ENCODE assay signal across 20 cellular contexts in genomic region chr9:128459011-128459410, GRCh38. TPM values are rescaled to one million over a fixed set of nuclear protein-coding genes. Genes with fewer than 3 reads are reported as not detected.
DNase-seq lines count a peak whose midpoint lies in the region; ATAC-seq, FAIRE-seq and TF ChIP-seq lines count a peak whose summit lies in the region.
"Had no signal": no experiment of that assay in that cellular context is flagged by ENCODE, and none has a peak within 500 bp of the region (broad histone marks: within the 10 kb centered on the region; RNA-seq: fewer than 3 reads in every experiment).

No MANE protein-coding gene starts in this region.

- peaks cover 14% of the 10 kb centered on the region for H3K4me1 Mint-ChIP-seq in T-helper 2 cell treated with Interferon-gamma antibody and Interleukin-4, amounts not matched to agents 5 μg/mL and 100 μg/mL, for 36 hours (ENCODE audit: low read depth)
- peaks cover 10 to 29% (median 11%) of the 10 kb centered on the region in 3 donors for H3K4me1 Mint-ChIP-seq in CD8-positive, alpha-beta memory T cell
- peaks cover 2% of the 10 kb centered on the region for H3K4me1 Mint-ChIP-seq in astrocyte (ENCODE audit: low read depth, unreplicated experiment)

- no peak overlapping the region for H3K4me3 ChIP-seq in CD8-positive, alpha-beta memory T cell (ENCODE audit: low read length)
- no peak overlapping the region for H3K4me3 ChIP-seq in astrocyte (ENCODE audit: insufficient read depth, low read depth, low read length)
- no peak overlapping the region for H3K4me3 ChIP-seq in mesenchymal stem cell (ENCODE audit: insufficient read depth in 1 of 2, low read depth in 1 of 2, low read length in 2 of 2)
- H3K4me3 ChIP-seq in left lung = no peak overlapping the region

- peaks cover 21% of the 10 kb centered on the region for H3K36me3 Mint-ChIP-seq in T-helper 2 cell treated with Interferon-gamma antibody and Interleukin-4, amounts not matched to agents 5 μg/mL and 100 μg/mL, for 36 hours (ENCODE audit: low read depth)
- H3K36me3 Mint-ChIP-seq in CD8-positive, alpha-beta memory T cell = peaks cover 0 to 43% (median 9%) of the 10 kb centered on the region in 3 donors
- H3K36me3 Mint-ChIP-seq in astrocyte (ENCODE audit: low read depth, unreplicated experiment) = peaks cover 18% of the 10 kb centered on the region

- H3K27me3 ChIP-seq in CD8-positive, alpha-beta memory T cell (ENCODE audit: insufficient read depth, low read length, poor library complexity, severe bottlenecking) = no peaks in the 10 kb centered on the region
- H3K27me3 ChIP-seq in astrocyte (ENCODE audit: insufficient read depth, low read length) (no peaks in the 10 kb centered on the region), mesenchymal stem cell (ENCODE audit: control insufficient read depth in 1 of 2, insufficient read depth in 1 of 2, low read length in 2 of 2) (no peaks in the 10 kb centered on the region), foreskin keratinocyte (no peaks in the 10 kb centered on the region), left lung (no peaks in the 10 kb centered on the region)

- H2BK5ac ChIP-seq in mesenchymal stem cell (ENCODE audit: low read depth, low read length, poor library complexity, severe bottlenecking) = no peak overlapping the region

- H3K27ac Mint-ChIP-seq in T-helper 2 cell treated with Interferon-gamma antibody and Interleukin-4, amounts not matched to agents 5 μg/mL and 100 μg/mL, for 36 hours = no peak overlapping the region
- peak overlapping the region in 4 of 8 donors; percentile 27 to 91 (median 42) for H3K27ac Mint-ChIP-seq in CD8-positive, alpha-beta memory T cell
- H3K27ac Mint-ChIP-seq in astrocyte (ENCODE audit: unreplicated experiment) = no peak overlapping the region

- H4K20me1 ChIP-seq in astrocyte (ENCODE audit: insufficient read depth, low read length) = peaks cover 23% of the 10 kb centered on the region

- no peak overlapping the region for H3K27ac ChIP-seq in CD8-positive, alpha-beta memory T cell (ENCODE audit: low read depth, low read length)
- H3K27ac ChIP-seq in astrocyte (ENCODE audit: low read depth, low read length) (no peak overlapping the region), mesenchymal stem cell (ENCODE audit: low read length, poor library complexity, severe bottlenecking) (no peak overlapping the region), foreskin keratinocyte (no peak overlapping the region), left lung (no peak overlapping the region)
- H3K27ac ChIP-seq: KMS-11 had no signal

- no peak overlapping the region for H2BK120ac ChIP-seq in mesenchymal stem cell (ENCODE audit: low read depth, low read length)

- no peak for ATAC-seq in foreskin keratinocyte
- ATAC-seq in left lung = no peak
- ATAC-seq: HepG2, Panc1 had no signal

- POLR2A ChIA-PET in CD8-positive, alpha-beta memory T cell (lab: Charles Lee) = no interaction called here

- H3K9ac ChIP-seq in astrocyte (ENCODE audit: low read length) (no peak overlapping the region), mesenchymal stem cell (ENCODE audit: low read length) (no peak overlapping the region)
- H3K9ac ChIP-seq: KMS-11 had no signal

- H2AK5ac ChIP-seq in mesenchymal stem cell (ENCODE audit: low read length, severe bottlenecking) = no peak overlapping the region

- no peak overlapping the region for H3K18ac ChIP-seq in mesenchymal stem cell (ENCODE audit: low read depth in 1 of 2, low read length in 2 of 2)

- CTCF ChIA-PET in CD8-positive, alpha-beta memory T cell (lab: Charles Lee) = interaction anchor here (1.2 to 2.1 kb wide), 2 partner anchors 21 to 97 kb away, joined by 3 to 8 read pairs; no protein-coding TSS in a partner anchor

- intact Hi-C loops in left lung (cut with DNase I) = no loop called here

- peaks cover 32% of the 10 kb centered on the region for H3K79me2 ChIP-seq in astrocyte (ENCODE audit: insufficient read depth, low read length)

- peak overlapping the region; percentile 7 for H3K4me3 Mint-ChIP-seq in T-helper 2 cell treated with Interferon-gamma antibody and Interleukin-4, amounts not matched to agents 5 μg/mL and 100 μg/mL, for 36 hours
- peak overlapping the region in 4 of 7 donors; percentile 25 to 83 (median 54) for H3K4me3 Mint-ChIP-seq in CD8-positive, alpha-beta memory T cell
- peak overlapping the region; percentile 11 for H3K4me3 Mint-ChIP-seq in astrocyte (ENCODE audit: unreplicated experiment)

- peak overlapping the region; percentile 20 for H4K91ac ChIP-seq in mesenchymal stem cell (ENCODE audit: low read length)

- no peak for TF ChIP-seq CTCF in astrocyte (IDR thresholded peaks at IDR 0.05; ENCODE audit: insufficient read depth, low read depth, low read length)
- no peak for TF ChIP-seq CTCF in foreskin keratinocyte (conservative IDR thresholded peaks at IDR 0.05)
- no peak for TF ChIP-seq CTCF in left lung (IDR thresholded peaks at IDR 0.05)

- 93% methylated on average over 3 of the region's 3 CpGs for WGBS in mesenchymal stem cell

- H3K79me1 ChIP-seq in mesenchymal stem cell (replicated peaks; ENCODE audit: low read length, poor library complexity, severe bottlenecking) = peaks cover 30% of the 10 kb centered on the region

- FAIRE-seq in astrocyte (lab: Jason Lieb, UNC) = no peak
- FAIRE-seq: HepG2 had no signal

- no peak overlapping the region for H2BK15ac ChIP-seq in mesenchymal stem cell (ENCODE audit: low read depth, poor library complexity, severe bottlenecking)

- no peaks in the 10 kb centered on the region for H3K27me3 Mint-ChIP-seq in T-helper 2 cell treated with Interferon-gamma antibody and Interleukin-4, amounts not matched to agents 5 μg/mL and 100 μg/mL, for 36 hours (ENCODE audit: low read depth)
- peaks cover 0 to 3% of the 10 kb centered on the region in 2 donors for H3K27me3 Mint-ChIP-seq in CD8-positive, alpha-beta memory T cell
- H3K27me3 Mint-ChIP-seq in astrocyte (ENCODE audit: low read depth, unreplicated experiment) = no peaks in the 10 kb centered on the region

- H2AFZ ChIP-seq in astrocyte (ENCODE audit: low read depth, low read length) = no peak overlapping the region
- no peak overlapping the region for H2AFZ ChIP-seq in mesenchymal stem cell (ENCODE audit: low read depth, low read length)

- H3K9me3 Mint-ChIP-seq in T-helper 2 cell treated with Interferon-gamma antibody and Interleukin-4, amounts not matched to agents 5 μg/mL and 100 μg/mL, for 36 hours = no peaks in the 10 kb centered on the region
- no peaks in the 10 kb centered on the region for H3K9me3 Mint-ChIP-seq in CD8-positive, alpha-beta memory T cell
- H3K9me3 Mint-ChIP-seq in astrocyte (ENCODE audit: unreplicated experiment) = peaks cover 1% of the 10 kb centered on the region

- H4K8ac ChIP-seq in mesenchymal stem cell (ENCODE audit: low read length) = no peak overlapping the region

- peaks cover 15% of the 10 kb centered on the region for H3K36me3 ChIP-seq in CD8-positive, alpha-beta memory T cell (ENCODE audit: insufficient read depth, low read length)
- H3K36me3 ChIP-seq in astrocyte (ENCODE audit: insufficient read depth, low read length) = peaks cover 17% of the 10 kb centered on the region
- H3K36me3 ChIP-seq in mesenchymal stem cell (ENCODE audit: control insufficient read depth in 1 of 2, insufficient read depth in 2 of 2, low read depth in 1 of 2, low read length in 2 of 2) = peaks cover 28 to 37% of the 10 kb centered on the region in 2 experiments
- peaks cover 0 to 47% of the 10 kb centered on the region in 2 donors for H3K36me3 ChIP-seq in left lung

- H3K9me3 ChIP-seq in CD8-positive, alpha-beta memory T cell (ENCODE audit: low read length) = no peaks in the 10 kb centered on the region
- H3K9me3 ChIP-seq in astrocyte (ENCODE audit: insufficient read depth, low read depth, low read length) = no peaks in the 10 kb centered on the region
- no peaks in the 10 kb centered on the region for H3K9me3 ChIP-seq in mesenchymal stem cell (ENCODE audit: control insufficient read depth, low read length)
- H3K9me3 ChIP-seq in left lung = no peaks in the 10 kb centered on the region

- H2BK12ac ChIP-seq in mesenchymal stem cell (ENCODE audit: low read length in 2 of 2) = no peak overlapping the region

- DNase-seq in T-helper 2 cell treated with Interferon-gamma antibody and Interleukin-4, amounts not matched to agents 5 μg/mL and 100 μg/mL, for 36 hours (ENCODE audit: low spot score) = no peak
- no peak for DNase-seq in T-helper 2 cell
- no peak for DNase-seq in CD8-positive, alpha-beta memory T cell
- no peak for DNase-seq in astrocyte (ENCODE audit: low read depth)
- DNase-seq in mesenchymal stem cell = no peak
- no peak for DNase-seq in foreskin keratinocyte
- no peak for DNase-seq in left lung
- DNase-seq in cortex of kidney (lab: John Stamatoyannopoulos, UW) = no peak
- DNase-seq: 8988T, DMS53, HCEC 1CT, MM.1S, NCI-H1105, NCI-H187 treated with DMSO at 0.1 percent for 48 hours, NCI-H2171, NCI-H510A, NCI-H82 had no signal

- H3K14ac ChIP-seq in mesenchymal stem cell (ENCODE audit: low read length in 2 of 2) = no peak overlapping the region

- H3K23ac ChIP-seq in mesenchymal stem cell (ENCODE audit: low read length in 2 of 2) = no peak overlapping the region

- H3K4me2 ChIP-seq in astrocyte (ENCODE audit: low read length) (no peak overlapping the region), mesenchymal stem cell (ENCODE audit: low read length, poor library complexity, severe bottlenecking) (no peak overlapping the region)
- H3K4me2 ChIP-seq: KMS-11 had no signal

- peaks cover 8% of the 10 kb centered on the region for H3K4me1 ChIP-seq in CD8-positive, alpha-beta memory T cell (ENCODE audit: insufficient read depth, low read length)
- H3K4me1 ChIP-seq in astrocyte (ENCODE audit: insufficient read depth, low read length) (peaks cover 12% of the 10 kb centered on the region), mesenchymal stem cell (ENCODE audit: control insufficient read depth, insufficient read depth, low read depth, low read length) (peaks cover 12% of the 10 kb centered on the region), foreskin keratinocyte (no peaks in the 10 kb centered on the region), left lung (peaks cover 6 to 9% of the 10 kb centered on the region in 2 donors)

- no peak overlapping the region for H3K4ac ChIP-seq in mesenchymal stem cell (ENCODE audit: low read depth in 1 of 2, low read length in 2 of 2)

RNA-seq across cellular contexts. Expression of gene ODF2, which starts 3.2 kb away (rescaled TPM):
- 10 to 100 TPM; 64.2 to 65.0 TPM for total RNA-seq in CD8-positive, alpha-beta memory T cell
- polyA plus RNA-seq in CD8-positive, alpha-beta memory T cell = 31.4 TPM
- total RNA-seq in astrocyte (26.2 and 28.1 TPM in 2 replicates), foreskin keratinocyte (37.1 and 40.0 TPM in 2 replicates), left lung (10 to 100 TPM; 21.0 to 21.1 TPM)
- 20.1 TPM for polyA plus RNA-seq in mesenchymal stem cell (2013, experiment 1 of 2)
- 20.1 TPM for polyA plus RNA-seq in mesenchymal stem cell (2013, experiment 2 of 2)
- 18.2 and 20.2 TPM in 2 replicates for polyA plus RNA-seq in foreskin keratinocyte

RNA-seq across cellular contexts. Expression of gene CERCAM, which starts 38.4 kb away (rescaled TPM):
- total RNA-seq in CD8-positive, alpha-beta memory T cell = 1 to 10 TPM; 1.9 to 2.6 TPM
- 1.1 TPM for polyA plus RNA-seq in CD8-positive, alpha-beta memory T cell
- 66.1 and 99.8 TPM in 2 replicates for total RNA-seq in astrocyte
- 96.2 TPM for polyA plus RNA-seq in mesenchymal stem cell (2013, experiment 1 of 2)
- 100 TPM for polyA plus RNA-seq in mesenchymal stem cell (2013, experiment 2 of 2)
- total RNA-seq in foreskin keratinocyte = 39.7 and 46.4 TPM in 2 replicates
- polyA plus RNA-seq in foreskin keratinocyte = 41.6 and 54.5 TPM in 2 replicates
- total RNA-seq in left lung = 10 to 100 TPM; 35.8 to 79.0 TPM

RNA-seq across cellular contexts. Expression of gene GLE1, which starts 45.5 kb away (rescaled TPM):
- total RNA-seq in CD8-positive, alpha-beta memory T cell = 10 to 100 TPM; 48.7 to 51.9 TPM
- 35.1 TPM for polyA plus RNA-seq in CD8-positive, alpha-beta memory T cell
- total RNA-seq in astrocyte = 15.0 and 17.5 TPM in 2 replicates
- 9.8 TPM for polyA plus RNA-seq in mesenchymal stem cell (2013, experiment 1 of 2)
- polyA plus RNA-seq in mesenchymal stem cell (2013, experiment 2 of 2) = 10.1 TPM
- 33.5 and 36.6 TPM in 2 replicates for total RNA-seq in foreskin keratinocyte
- 16.4 and 19.6 TPM in 2 replicates for polyA plus RNA-seq in foreskin keratinocyte
- total RNA-seq in left lung = 10 to 100 TPM; 21.6 to 27.8 TPM

Comparison
In these comparisons a context has a peak if more than half of its experiments do, and no peak if none do; other contexts are left out.
1. RNA of gene CERCAM, which starts 38.4 kb away (total RNA-seq): 35.8 to 79.0 TPM in left lung, 66.1 to 99.8 TPM in astrocyte and 39.7 to 46.4 TPM in foreskin keratinocyte; 1.9 to 2.6 TPM in CD8-positive, alpha-beta memory T cell; every median in the first group is over 10 times any median in the second.
2. Peak in every context shown above with its lines, with median percentiles within 50 percentile points of each other: H3K4me3 Mint-ChIP-seq.